20 cellular contexts compared by ENCODE assay signal in the genomic region with DNA sequence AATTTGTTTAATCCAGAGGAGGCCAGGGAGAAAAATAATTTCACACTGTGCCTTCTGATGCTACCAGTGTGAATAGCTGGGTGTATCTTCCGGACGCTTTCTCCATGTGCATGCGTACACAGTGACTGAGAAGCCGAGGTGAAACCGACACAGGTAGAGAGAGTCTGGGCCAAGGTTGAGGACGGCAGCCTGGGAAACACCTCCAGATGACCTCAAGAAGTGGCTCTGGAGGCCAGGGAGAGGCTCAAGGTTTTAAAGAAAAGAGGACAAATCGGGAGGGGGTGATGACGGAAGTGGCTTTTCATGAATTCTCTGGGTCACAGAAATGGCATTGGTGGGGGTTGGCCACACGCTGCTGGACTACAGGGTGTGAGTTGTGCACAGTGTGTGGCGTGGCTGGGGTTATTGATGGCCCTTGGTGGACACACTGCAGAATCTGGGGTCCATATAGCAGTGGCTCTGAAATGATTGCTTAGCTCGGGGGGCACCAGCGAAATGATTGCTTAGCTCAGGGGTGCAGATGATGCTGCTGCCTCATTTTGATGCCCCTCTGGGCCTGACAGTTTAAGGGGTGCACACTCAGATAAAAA. TPM values are rescaled to one million over a fixed set of nuclear protein-coding genes. Genes with fewer than 3 reads are reported as not detected.
"Had no signal": no experiment of that assay in that cellular context is flagged by ENCODE, and none has a peak within 500 bp of the region (broad histone marks: within the 10 kb centered on the region; RNA-seq: fewer than 3 reads in every experiment).

No MANE protein-coding gene starts in this region.

- H3K27ac ChIP-seq: hepatocyte, left lung, neural progenitor cell, right atrium auricular region, skin epidermis, transverse colon had no signal

- H3K4me1 Mint-ChIP-seq: activated T-helper 17 cell treated with anti-CD3 and anti-CD28 coated beads, Interleukin-2, amount 50 U/mL, for 72 hours had no signal

- H3K4me1 ChIP-seq: left lung, right atrium auricular region, transverse colon had no signal

- H3K27ac Mint-ChIP-seq: activated CD8-positive, alpha-beta T cell treated with anti-CD3 and anti-CD28 coated beads, Interleukin-2, amount 10 ng/mL, durations not matched to agents 7 days and 5 days; activated T-helper 17 cell treated with anti-CD3 and anti-CD28 coated beads, Interleukin-2, amount 50 U/mL, for 72 hours; neural progenitor cell; T-helper 1 cell treated with Interleukin-12 subunit alpha and Interleukin-12 subunit beta and Interleukin-4 antibody, amounts not matched to agents 30 μg/mL and 1 μg/mL, for 36 hours had no signal

- H3K4me3 Mint-ChIP-seq: activated CD8-positive, alpha-beta T cell treated with anti-CD3 and anti-CD28 coated beads, Interleukin-2, amount 10 ng/mL, durations not matched to agents 7 days and 5 days; activated T-helper 17 cell treated with anti-CD3 and anti-CD28 coated beads, Interleukin-2, amount 50 U/mL, for 72 hours; neural progenitor cell; T-helper 1 cell treated with Interleukin-12 subunit alpha and Interleukin-12 subunit beta and Interleukin-4 antibody, amounts not matched to agents 30 μg/mL and 1 μg/mL, for 36 hours; WTC11 had no signal

- H3K9me3 ChIP-seq: left lung, right atrium auricular region, transverse colon had no signal

- DNase-seq: activated CD4-positive, alpha-beta T cell treated with anti-CD3 and anti-CD28 coated beads for 4 hours; activated CD8-positive, alpha-beta T cell treated with anti-CD3 and anti-CD28 coated beads, Interleukin-2, amount 10 ng/mL, durations not matched to agents 7 days and 5 days; activated naive CD4-positive, alpha-beta T cell treated with anti-CD3 and anti-CD28 coated beads, Interleukin-2, amount 50 U/mL, for 16 hours; activated T-cell treated with anti-CD3 and anti-CD28 coated beads for 4 hours; stimulated activated CD4-positive, alpha-beta T cell treated with anti-CD3 and anti-CD28 coated beads, Interleukin-4, amount 100 ng/mL, for 24 hours; stimulated activated CD8-positive, alpha-beta memory T cell treated with anti-CD3 and anti-CD28 coated beads, Interleukin-4, amount 100 ng/mL, for 48 hours; stimulated activated naive CD4-positive, alpha-beta T cell treated with Interleukin-2 at 50 U/mL for 16 hours; substantia nigra; transverse colon had no signal

- H3K36me3 ChIP-seq: left lung, right atrium auricular region, transverse colon had no signal

- H3K27me3 ChIP-seq: hepatocyte, neural progenitor cell, right atrium auricular region, transverse colon had no signal

- H3K4me3 ChIP-seq: hepatocyte, left lung, neural progenitor cell, right atrium auricular region, skin epidermis, transverse colon had no signal

- H3K9me3 Mint-ChIP-seq: activated T-helper 17 cell treated with anti-CD3 and anti-CD28 coated beads, Interleukin-2, amount 50 U/mL, for 72 hours; neural progenitor cell; T-helper 1 cell treated with Interleukin-12 subunit alpha and Interleukin-12 subunit beta and Interleukin-4 antibody, amounts not matched to agents 30 μg/mL and 1 μg/mL, for 36 hours; WTC11 had no signal

RNA-seq across cellular contexts. Expression of a gene that starts 34.1 kb away (rescaled TPM):
- total RNA-seq: activated CD8-positive, alpha-beta T cell treated with anti-CD3 and anti-CD28 coated beads, Interleukin-2, amount 10 ng/mL, durations not matched to agents 7 days and 5 days; activated T-helper 17 cell treated with anti-CD3 and anti-CD28 coated beads, Interleukin-2, amount 50 U/mL, for 72 hours; astrocyte; bronchial epithelial cell; esophagus mucosa; hepatocyte; left lung; transverse colon; WTC11 had no signal
